In the genomic region with DNA sequence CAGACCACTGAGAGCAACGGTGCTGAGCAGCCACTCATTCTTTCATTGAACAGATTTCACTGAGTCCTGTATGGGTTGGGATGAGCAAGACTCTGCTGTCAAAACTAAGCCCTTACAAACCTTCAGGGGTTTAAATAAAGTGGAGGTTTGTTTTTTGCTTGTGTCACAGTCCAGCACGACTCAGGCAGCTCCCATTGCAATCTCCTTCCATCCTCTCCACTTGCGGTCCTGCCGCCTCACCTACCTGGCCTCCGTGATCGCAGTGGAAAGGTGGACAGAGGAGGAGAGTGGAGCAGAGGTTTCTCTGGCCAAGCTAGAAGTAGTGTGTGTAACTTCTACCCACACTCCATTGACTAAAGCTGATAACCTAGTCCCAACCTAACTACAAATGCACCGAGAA, we compare ENCODE assay signal across 28 cellular contexts.
"Had no signal": no experiment of that assay in that cellular context is flagged by ENCODE, and none has a peak within 500 bp of the region (broad histone marks: within the 10 kb centered on the region; RNA-seq: fewer than 3 reads in every experiment).

No MANE protein-coding gene starts in this region.

- ATAC-seq: effector memory CD8-positive, alpha-beta T cell; esophagus mucosa; foreskin keratinocyte; gastrocnemius medialis; gastroesophageal sphincter; heart left ventricle; heart right ventricle had no signal

- H3K4me3 Mint-ChIP-seq: dendritic cell treated with granulocyte-macrophage colony-stimulating factor and Interleukin-4, amounts not matched to agents 40 ng/mL and 50 ng/mL, for 4 days; effector memory CD8-positive, alpha-beta T cell; endodermal cell had no signal

- H3K27me3 Mint-ChIP-seq: dendritic cell treated with granulocyte-macrophage colony-stimulating factor and Interleukin-4, amounts not matched to agents 40 ng/mL and 50 ng/mL, for 4 days had no signal

- H3K9me3 Mint-ChIP-seq: dendritic cell treated with granulocyte-macrophage colony-stimulating factor and Interleukin-4, amounts not matched to agents 40 ng/mL and 50 ng/mL, for 4 days; endodermal cell had no signal

- H3K27me3 ChIP-seq: colonic mucosa, esophagus squamous epithelium, foreskin keratinocyte, gastrocnemius medialis, gastroesophageal sphincter, heart left ventricle, heart right ventricle had no signal

- H3K9me3 ChIP-seq: colonic mucosa, esophagus squamous epithelium, gastrocnemius medialis, gastroesophageal sphincter, heart left ventricle, heart right ventricle had no signal

- H3K4me3 ChIP-seq: colonic mucosa, coronary artery, dorsolateral prefrontal cortex, esophagus squamous epithelium, gastrocnemius medialis, gastroesophageal sphincter, heart left ventricle, heart right ventricle had no signal

- H3K4me1 ChIP-seq: colonic mucosa, foreskin keratinocyte, gastrocnemius medialis, gastroesophageal sphincter had no signal

- FAIRE-seq: colon, endometrium, endothelial cell of umbilical vein, frontal cortex had no signal

- H3K27ac ChIP-seq: colonic mucosa, coronary artery, dorsolateral prefrontal cortex, epithelial cell of prostate, esophagus squamous epithelium, foreskin keratinocyte, gastrocnemius medialis, gastroesophageal sphincter, heart left ventricle, heart right ventricle had no signal

- DNase-seq: colonic mucosa; cortex of kidney; dermis blood vessel endothelial cell; dorsolateral prefrontal cortex; effector CD4-positive, alpha-beta T cell; effector CD8-positive, alpha-beta T cell; effector memory CD4-positive, alpha-beta T cell; effector memory CD8-positive, alpha-beta T cell; endodermal cell; erythroblast; esophagus squamous epithelium; foreskin fibroblast; foreskin keratinocyte; foreskin melanocyte; gastrocnemius medialis; glutamatergic neuron; head of caudate nucleus; heart left ventricle; heart right ventricle had no signal

- H3K27ac Mint-ChIP-seq: dendritic cell treated with granulocyte-macrophage colony-stimulating factor and Interleukin-4, amounts not matched to agents 40 ng/mL and 50 ng/mL, for 4 days; effector memory CD8-positive, alpha-beta T cell; endodermal cell had no signal

- H3K36me3 ChIP-seq: colonic mucosa, esophagus squamous epithelium, gastrocnemius medialis, gastroesophageal sphincter, heart left ventricle, heart right ventricle had no signal
